ENCODE assay signal across 8 cellular contexts in the genomic region with DNA sequence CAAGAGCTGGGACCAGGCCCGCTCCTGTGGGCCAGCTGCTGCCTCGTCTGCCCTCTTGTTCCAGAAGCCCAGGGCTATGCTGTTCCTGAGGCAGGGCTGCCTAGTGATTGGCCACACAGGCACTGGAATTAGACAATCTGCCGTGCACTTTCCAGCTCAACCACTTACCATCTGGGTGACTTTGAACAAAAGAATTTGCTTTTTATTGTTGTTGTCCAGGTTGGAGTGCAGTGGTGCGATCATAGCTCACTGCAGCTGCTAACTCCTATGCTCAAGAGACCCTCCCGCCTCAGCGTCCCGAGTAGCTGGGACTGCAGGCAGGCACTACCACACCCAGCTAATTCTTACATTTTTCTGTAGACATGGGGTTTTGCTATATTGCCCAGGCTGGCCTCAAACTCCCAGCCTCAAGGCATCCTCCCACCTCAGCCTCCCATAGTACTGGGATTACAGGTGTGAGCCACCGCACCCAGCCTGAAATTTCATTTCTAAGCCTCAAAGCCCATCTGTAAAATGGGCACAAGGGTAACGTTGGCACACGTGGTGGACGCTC. TPM values are rescaled to one million over a fixed set of nuclear protein-coding genes. Genes with fewer than 3 reads are reported as not detected.
DNase-seq lines count a peak whose midpoint lies in the region; ATAC-seq, FAIRE-seq and TF ChIP-seq lines count a peak whose summit lies in the region.

No MANE protein-coding gene starts in this region.

- ATAC-seq in A549 (peak in 1 of 2 experiments; percentile 26; a peak in 3 of 6 replicates), T-cell (replicated peaks in 1 of 4) (no peak), HG02884 (IDR thresholded peaks at IDR 0.05; ENCODE audit: unreplicated experiment) (no peak), GM18909 (IDR thresholded peaks at IDR 0.05; ENCODE audit: poor library complexity, unreplicated experiment) (no peak)

- peak overlapping the region; percentile 79 to 91 (median 88) for H3K4me3 Mint-ChIP-seq in T-cell
- H3K4me3 Mint-ChIP-seq in glutamatergic neuron (ENCODE audit: unreplicated experiment) = peak overlapping the region; percentile 43

- in situ Hi-C loops in KBM-7 (cut with MboI; ENCODE audit: low pct_unique_long_range_greater_than_20kb, low sequenced_read_pairs) = no loop called here

- no peaks in the 10 kb centered on the region for H3K36me3 Mint-ChIP-seq in T-cell
- H3K36me3 Mint-ChIP-seq in glutamatergic neuron (ENCODE audit: unreplicated experiment) = no peaks in the 10 kb centered on the region

- H3K4me1 Mint-ChIP-seq in T-cell = peaks cover 21 to 49% (median 31%) of the 10 kb centered on the region in 3 donors
- peaks cover 12% of the 10 kb centered on the region for H3K4me1 Mint-ChIP-seq in glutamatergic neuron (ENCODE audit: low read depth, unreplicated experiment)

- H3K9me3 ChIP-seq in A549 = no peaks in the 10 kb centered on the region

- peaks cover 43% of the 10 kb centered on the region for H3K4me1 ChIP-seq in A549

- no peak for TF ChIP-seq RAD21 in A549 (conservative IDR thresholded peaks at IDR 0.05 in 1 of 2, IDR thresholded peaks at IDR 0.05 in 1 of 2)

- peak in 1 of 2 experiments; percentile 53 for DNase-seq in A549 (ENCODE audit: low read depth in 1 of 2, low spot score in 1 of 2)
- peak; percentile 87 for DNase-seq in GM04504 (ENCODE audit: low read depth)
- no peak for DNase-seq in T-cell
- peak; percentile 59 for DNase-seq in glutamatergic neuron
- DNase-seq in LoVo (ENCODE audit: low spot score) = no peak
- DNase-seq in KBM-7 = no peak

- H3K27ac ChIP-seq in A549 = peak overlapping the region in 1 of 2 experiments; percentile 100; a peak in 3 of 6 replicates

- no peaks in the 10 kb centered on the region for H3K9me3 Mint-ChIP-seq in T-cell
- H3K9me3 Mint-ChIP-seq in glutamatergic neuron (ENCODE audit: unreplicated experiment) = peaks cover 15% of the 10 kb centered on the region

- no peak for TF ChIP-seq EP300 in A549 (IDR thresholded peaks at IDR 0.05)

- TF ChIP-seq CTCF in A549 (IDR thresholded peaks at IDR 0.05) = no peak
- no peak for TF ChIP-seq CTCF in glutamatergic neuron (IDR thresholded peaks at IDR 0.05; ENCODE audit: partially characterized antibody, unreplicated experiment)

- 59% methylated on average over 11 of the region's 11 CpGs for WGBS in A549 (ENCODE audit: missing lambda C conversion rate)

- H3K27me3 Mint-ChIP-seq in T-cell (peaks cover 21 to 27% of the 10 kb centered on the region in 2 donors), glutamatergic neuron (ENCODE audit: unreplicated experiment) (peaks cover 7% of the 10 kb centered on the region)

- peak overlapping the region; percentile 90; the same call in 2 of the 3 replicates for H3K4me2 ChIP-seq in A549

- FAIRE-seq in A549 (lab: Jason Lieb, UNC) = no peak

- H3K4me3 ChIP-seq in A549 = no peak overlapping the region

- H3K27ac Mint-ChIP-seq in T-cell (peak overlapping the region; percentile 11 to 65), glutamatergic neuron (ENCODE audit: unreplicated experiment) (peak overlapping the region; percentile 76)

- POLR2A ChIA-PET in A549 (lab: Yijun Ruan, JAX) = no interaction called here
- POLR2A ChIA-PET in T-cell (lab: Charles Lee) = no interaction called here

- CTCF ChIA-PET in A549 (lab: Yijun Ruan, JAX) = interaction anchor here (0.9 to 3.6 kb wide), 4 partner anchors 53 to 130 kb away, joined by 3 to 14 read pairs (median 4); no protein-coding TSS in a partner anchor
- CTCF ChIA-PET in T-cell (lab: Charles Lee) = no interaction called here

- TF ChIP-seq POLR2A in A549 (IDR thresholded peaks at IDR 0.05; ENCODE audit: low read length) = no peak

TF ChIP-seq in A549, 52 proteins besides CTCF, POLR2A, EP300 and RAD21:
- TF ChIP-seq KDM1A (IDR thresholded peaks at IDR 0.05; ENCODE audit: low read depth) = peak; percentile 67; the same call in 1 of the 2 replicates
- no peak for TF ChIP-seq HEYL (CRISPR knock-in tag; IDR thresholded peaks at IDR 0.05)
- TF ChIP-seq, protein P1, sequence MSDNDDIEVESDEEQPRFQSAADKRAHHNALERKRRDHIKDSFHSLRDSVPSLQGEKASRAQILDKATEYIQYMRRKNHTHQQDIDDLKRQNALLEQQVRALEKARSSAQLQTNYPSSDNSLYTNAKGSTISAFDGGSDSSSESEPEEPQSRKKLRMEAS (IDR thresholded peaks at IDR 0.05) = peak; percentile 26; the same call in 1 of the 2 replicates
- no peak for TF ChIP-seq SMC3 (IDR thresholded peaks at IDR 0.05)
- TF ChIP-seq CHD4 (IDR thresholded peaks at IDR 0.05; ENCODE audit: borderline replicate concordance) = no peak
- no peak for TF ChIP-seq ZFP36 (IDR thresholded peaks at IDR 0.05; ENCODE audit: borderline replicate concordance, partially characterized antibody)
- TF ChIP-seq, protein P2, sequence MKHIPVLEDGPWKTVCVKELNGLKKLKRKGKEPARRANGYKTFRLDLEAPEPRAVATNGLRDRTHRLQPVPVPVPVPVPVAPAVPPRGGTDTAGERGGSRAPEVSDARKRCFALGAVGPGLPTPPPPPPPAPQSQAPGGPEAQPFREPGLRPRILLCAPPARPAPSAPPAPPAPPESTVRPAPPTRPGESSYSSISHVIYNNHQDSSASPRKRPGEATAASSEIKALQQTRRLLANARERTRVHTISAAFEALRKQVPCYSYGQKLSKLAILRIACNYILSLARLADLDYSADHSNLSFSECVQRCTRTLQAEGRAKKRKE (CRISPR knock-in tag; IDR thresholded peaks at IDR 0.05; ENCODE audit: low read depth) = no peak
- no peak for TF ChIP-seq HOXB13 (CRISPR knock-in tag; IDR thresholded peaks at IDR 0.05; ENCODE audit: low read depth)

RNA-seq across cellular contexts. Expression of a gene that starts 1.2 kb away (rescaled TPM):
- polyA plus RNA-seq in A549 (2011; rRNA removed) (33.7 and 38.7 TPM in 2 replicates), A549 (2017; fragmentation: RNase III; extraction: RNeasy Plus Mini Kit Qiagen cat#74134 plus additional on column Dnase treatment) (26.1 to 38.6 TPM (median 29.8 TPM) in 3 replicates)
- polyA plus RNA-seq in A549 (2012; cell fraction: cytosol; rRNA removed) = 52.0 and 59.5 TPM in 2 replicates
- polyA plus RNA-seq in A549 (2012; cell fraction: nucleus; rRNA removed) = 64.3 and 69.2 TPM in 2 replicates
- polyA minus RNA-seq in A549 (2011; rRNA and poly(A)+ RNA removed) = 49.7 and 58.1 TPM in 2 replicates
- total RNA-seq in T-cell (10 to 100 TPM in 3 of 5 donors, 1 to 10 TPM in 2; 5.9 to 12.5 (median 10.4) TPM), glutamatergic neuron (ENCODE audit: unreplicated experiment) (5.4 TPM)

Comparison
In these comparisons a context has a peak if more than half of its experiments do, and no peak if none do; other contexts are left out.
1. DNase-seq: peak in GM04504 (single experiment) and glutamatergic neuron (single experiment); none in T-cell (0 of 34), LoVo (single experiment) and KBM-7 (single experiment).